In genomic region chr10:48609441-48609840, GRCh38 we compare ENCODE assay signal across 27 cellular contexts. TPM values are rescaled to one million over a fixed set of nuclear protein-coding genes. Genes with fewer than 3 reads are reported as not detected.
"Had no signal": no experiment of that assay in that cellular context is flagged by ENCODE, and none has a peak within 500 bp of the region (broad histone marks: within the 10 kb centered on the region; RNA-seq: fewer than 3 reads in every experiment).

No MANE protein-coding gene starts in this region.

- H3K4me1 ChIP-seq: breast epithelium had no signal

- DNase-seq: activated B cell treated with CpG ODN at 0.5 μM for 24 hours; activated CD4-positive, alpha-beta memory T cell treated with anti-CD3 and anti-CD28 coated beads for 36 hours; activated CD4-positive, alpha-beta T cell treated with anti-CD3 and anti-CD28 coated beads, Interleukin-2, amount 10 ng/mL, durations not matched to agents 7 days and 5 days; activated effector memory CD4-positive, alpha-beta T cell treated with Interleukin-2 at 50 U/mL for 16 hours; activated naive CD4-positive, alpha-beta T cell; activated T-cell treated with anti-CD3 and anti-CD28 coated beads, Interleukin-2, amount 50 U/mL, for 24 hours; aorta; caudate nucleus; NCI-H1092 treated with DMSO at 0.1 percent for 48 hours; NCI-H1417 treated with DMSO at 0.1 percent for 48 hours; NCI-H1694; NCI-H2029; NCI-H2107; NCI-H2171 treated with DMSO at 0.1 percent for 48 hours; NCI-H526 treated with DMSO at 0.1 percent for 48 hours; NCI-H82; OCI-M1; RPMI8226; T-cell; T-helper 2 cell; T1000 had no signal

- H3K4me2 ChIP-seq: KMS-11 had no signal

- H3K36me3 ChIP-seq: breast epithelium had no signal

- H3K27ac ChIP-seq: breast epithelium, KMS-11, SK-N-MC had no signal

- ATAC-seq: Panc1, Right ventricle myocardium inferior, T-cell had no signal

- H3K9ac ChIP-seq: KMS-11 had no signal

- H3K4me3 ChIP-seq: breast epithelium, SK-N-MC had no signal

- H3K9me3 ChIP-seq: breast epithelium had no signal

RNA-seq across cellular contexts. Expression of gene ARHGAP22, which starts 4.6 kb away (rescaled TPM):
- total RNA-seq: activated CD4-positive, alpha-beta memory T cell treated with anti-CD3 and anti-CD28 coated beads for 36 hours; activated CD4-positive, alpha-beta T cell treated with anti-CD3 and anti-CD28 coated beads, Interleukin-2, amount 10 ng/mL, durations not matched to agents 7 days and 5 days; activated CD8-positive, alpha-beta memory T cell treated with anti-CD3 and anti-CD28 coated beads for 36 hours had no signal
